1 cellular context compared by ENCODE assay signal in genomic region chr2:20722592-20722991, GRCh38.
TF ChIP-seq lines count a peak whose summit lies in the region.

No MANE protein-coding gene starts in this region.

TF ChIP-seq in HepG2, 621 proteins besides CTCF, POLR2A, EP300 and RAD21 (continued from another document):
- 0 out of 2 replicates have a peak, but pooled peaks have one; percentile 32 for TF ChIP-seq ZNF7 (CRISPR knock-in tag; IDR thresholded peaks at IDR 0.05)
